ENCODE assay signal across 15 cellular contexts in genomic region chr2:241291977-241292376, GRCh38. TPM values are rescaled to one million over a fixed set of nuclear protein-coding genes. Genes with fewer than 3 reads are reported as not detected.
DNase-seq lines count a peak whose midpoint lies in the region; ATAC-seq and TF ChIP-seq lines count a peak whose summit lies in the region.
"Had no signal": no experiment of that assay in that cellular context is flagged by ENCODE, and none has a peak within 500 bp of the region (broad histone marks: within the 10 kb centered on the region; RNA-seq: fewer than 3 reads in every experiment).

No MANE protein-coding gene starts in this region.

- DNase-seq in SK-N-SH, result peak; percentile 55
- no peak for DNase-seq in CD4-positive, alpha-beta T cell
- no peak for DNase-seq in neural progenitor cell (ENCODE audit: low spot score)
- no peak for DNase-seq in activated CD4-positive, CD25-positive, alpha-beta regulatory T cell treated with anti-CD3 and anti-CD28 coated beads, Interleukin-2, amount 50 U/mL, for 72 hours
- DNase-seq: 8988T; AML-193; CD4-positive, CD25-positive, alpha-beta regulatory T cell; DMS79; HCEC 1CT had no signal

- peaks cover 15% of the 10 kb centered on the region for H3K36me3 Mint-ChIP-seq in CD4-positive, alpha-beta T cell (ENCODE audit: low read depth)
- peaks cover 18% of the 10 kb centered on the region for H3K36me3 Mint-ChIP-seq in neural progenitor cell

- H3K27ac Mint-ChIP-seq in CD4-positive, alpha-beta T cell, result peak overlapping the region; percentile 53
- peak overlapping the region; percentile 30 for H3K27ac Mint-ChIP-seq in neural progenitor cell

- H3K4me3 ChIP-seq in SK-N-SH (ENCODE audit: low read depth in 2 of 2, low read length in 1 of 2), result no peak overlapping the region
- H3K4me3 ChIP-seq in Loucy (ENCODE audit: low read length, poor library complexity, severe bottlenecking), result no peak overlapping the region
- no peak overlapping the region for H3K4me3 ChIP-seq in neural progenitor cell
- H3K4me3 ChIP-seq: BLaER1 treated with 17β-estradiol and CSF1 and Interleukin-3, amounts not matched to agents 10 nM and 100 nM; GM12878 had no signal

- H3K9me3 Mint-ChIP-seq in CD4-positive, alpha-beta T cell, result no peaks in the 10 kb centered on the region
- H3K9me3 Mint-ChIP-seq in neural progenitor cell, result no peaks in the 10 kb centered on the region

- no peaks in the 10 kb centered on the region for H3K9me2 ChIP-seq in SK-N-SH
- H3K9me2 ChIP-seq in Loucy (replicated peaks; ENCODE audit: low read depth, low read length), result no peaks in the 10 kb centered on the region

- POLR2A ChIA-PET in SK-N-SH (lab: Yijun Ruan, JAX), result interaction anchor here (1.2 to 1.6 kb wide), 2 partner anchors 15 to 23 kb away, joined by 3 to 5 read pairs; partner anchors contain the start of gene HDLBP
- POLR2A ChIA-PET in CD4-positive, alpha-beta T cell (lab: Charles Lee), result interaction anchor here (0.9 to 1.9 kb wide), 2 partner anchors 23 to 196 kb away, joined by 3 to 7 read pairs; no protein-coding TSS in a partner anchor

- intact Hi-C loops in CD4-positive, alpha-beta T cell (cut with DNase I, micrococcal nuclease), result no loop called here

- 52% methylated on average over 6 of the region's 6 CpGs for WGBS in SK-N-SH (ENCODE audit: low lambda C conversion rate)

- H3K79me2 ChIP-seq in SK-N-SH (ENCODE audit: insufficient read depth), result peaks cover 100% of the 10 kb centered on the region
- H3K79me2 ChIP-seq in Loucy (ENCODE audit: insufficient read depth, low read length), result peaks cover 94% of the 10 kb centered on the region
- H3K79me2 ChIP-seq in neural progenitor cell (ENCODE audit: low read depth), result peaks cover 100% of the 10 kb centered on the region

- peaks cover 73% of the 10 kb centered on the region for H3K4me1 Mint-ChIP-seq in CD4-positive, alpha-beta T cell (ENCODE audit: low read depth)
- H3K4me1 Mint-ChIP-seq in neural progenitor cell, result no peaks in the 10 kb centered on the region

- H3K27me3 ChIP-seq in SK-N-SH (ENCODE audit: insufficient read depth) (no peaks in the 10 kb centered on the region), Loucy (ENCODE audit: insufficient read depth, low read length, poor library complexity, severe bottlenecking) (no peaks in the 10 kb centered on the region), neural progenitor cell (no peaks in the 10 kb centered on the region)
- no peaks in the 10 kb centered on the region for H3K27me3 ChIP-seq in CD4-positive, alpha-beta T cell (ENCODE audit: control insufficient read depth, insufficient read depth, low read length)
- H3K27me3 ChIP-seq: BLaER1 treated with 17β-estradiol and CSF1 and Interleukin-3, amounts not matched to agents 10 nM and 100 nM had no signal

- TF ChIP-seq RAD21 in SK-N-SH (IDR thresholded peaks at IDR 0.05; ENCODE audit: low read length), result no peak

- no peak for TF ChIP-seq EP300 in SK-N-SH (IDR thresholded peaks at IDR 0.05; ENCODE audit: borderline replicate concordance in 1 of 2, low read depth in 1 of 2, low read length in 1 of 2)

- TF ChIP-seq CTCF in SK-N-SH (IDR thresholded peaks at IDR 0.05) (no peak), Loucy (conservative IDR thresholded peaks at IDR 0.05; ENCODE audit: low read length) (no peak), neural progenitor cell (IDR thresholded peaks at IDR 0.05) (no peak)
- no peak for TF ChIP-seq CTCF in CD4-positive, alpha-beta T cell (IDR thresholded peaks at IDR 0.05)

- no peak overlapping the region for H3K4me2 ChIP-seq in SK-N-SH
- peak overlapping the region; percentile 51 for H3K4me2 ChIP-seq in Loucy (ENCODE audit: low read depth, low read length, poor library complexity, severe bottlenecking)
- no peak overlapping the region for H3K4me2 ChIP-seq in neural progenitor cell

- no peaks in the 10 kb centered on the region for H3F3A ChIP-seq in SK-N-SH (replicated peaks; ENCODE audit: insufficient read depth)
- H3F3A ChIP-seq in Loucy (ENCODE audit: low read depth), result peaks cover 4% of the 10 kb centered on the region; the same call in 1 of the 2 replicates
- no peaks in the 10 kb centered on the region for H3F3A ChIP-seq in neural progenitor cell (ENCODE audit: low read depth)

- H2AFZ ChIP-seq in SK-N-SH (ENCODE audit: low read depth) (no peak overlapping the region), Loucy (ENCODE audit: low read length) (no peak overlapping the region), neural progenitor cell (replicated peaks) (no peak overlapping the region)

- ATAC-seq in SK-N-SH treated with all-trans-retinoic acid at 6 μM for 48 hours (no peak), GM18907 (IDR thresholded peaks at IDR 0.05; ENCODE audit: unreplicated experiment) (no peak)
- ATAC-seq in CD4-positive, alpha-beta T cell (ENCODE audit: poor library complexity), result no peak
- ATAC-seq: GM12878 had no signal

- CTCF ChIA-PET in SK-N-SH (lab: Yijun Ruan, JAX), result interaction anchor here (1.1 to 5.8 kb wide), 4 partner anchors 10 to 378 kb away, joined by 3 to 29 read pairs (median 6); partner anchors contain the start of genes HDLBP and SEPTIN2
- CTCF ChIA-PET in CD4-positive, alpha-beta T cell (lab: Charles Lee), result no interaction called here

- H3K9me3 ChIP-seq in SK-N-SH (no peaks in the 10 kb centered on the region), Loucy (ENCODE audit: insufficient read depth, low read depth, low read length) (no peaks in the 10 kb centered on the region), neural progenitor cell (ENCODE audit: low read depth) (no peaks in the 10 kb centered on the region)
- H3K9me3 ChIP-seq in CD4-positive, alpha-beta T cell (ENCODE audit: control insufficient read depth, low read length), result no peaks in the 10 kb centered on the region

- peaks cover 80% of the 10 kb centered on the region for H4K20me1 ChIP-seq in SK-N-SH (ENCODE audit: insufficient read depth)
- H4K20me1 ChIP-seq in Loucy (ENCODE audit: insufficient read depth, low read length, poor library complexity, severe bottlenecking), result peaks cover 13% of the 10 kb centered on the region
- peaks cover 50% of the 10 kb centered on the region for H4K20me1 ChIP-seq in neural progenitor cell (ENCODE audit: low read depth)

- H3K9ac ChIP-seq in SK-N-SH, result no peak overlapping the region
- H3K9ac ChIP-seq in Loucy (ENCODE audit: low read depth, low read length, poor library complexity, severe bottlenecking), result no peak overlapping the region
- no peak overlapping the region for H3K9ac ChIP-seq in neural progenitor cell
- H3K9ac ChIP-seq: BLaER1 treated with 17β-estradiol and CSF1 and Interleukin-3, amounts not matched to agents 10 nM and 100 nM had no signal

- no peak overlapping the region for H3K4me3 Mint-ChIP-seq in CD4-positive, alpha-beta T cell
- H3K4me3 Mint-ChIP-seq in neural progenitor cell, result no peak overlapping the region
- H3K4me3 Mint-ChIP-seq: CD4-positive, CD25-positive, alpha-beta regulatory T cell had no signal

- H3K36me3 ChIP-seq in SK-N-SH (replicated peaks in 1 of 2; ENCODE audit: control insufficient read depth in 1 of 2, insufficient read depth in 2 of 2, low read length in 1 of 2) (peaks cover 3 to 15% of the 10 kb centered on the region in 2 experiments), Loucy (ENCODE audit: insufficient read depth, low read length) (peaks cover 3% of the 10 kb centered on the region; the same call in 1 of the 2 replicates), neural progenitor cell (no peaks in the 10 kb centered on the region)

- H3K4me1 ChIP-seq in SK-N-SH (ENCODE audit: control insufficient read depth in 1 of 2, insufficient read depth in 2 of 2, low read depth in 1 of 2, low read length in 1 of 2), result peaks cover 5 to 10% of the 10 kb centered on the region in 2 experiments; a peak in 2 of 4 replicates
- peaks cover 34% of the 10 kb centered on the region for H3K4me1 ChIP-seq in Loucy (ENCODE audit: insufficient read depth, low read length, poor library complexity, severe bottlenecking)
- no peaks in the 10 kb centered on the region for H3K4me1 ChIP-seq in neural progenitor cell

- H3K27ac ChIP-seq in SK-N-SH (ENCODE audit: low read depth in 2 of 2, low read length in 1 of 2) (peak overlapping the region; percentile 6 to 80; a peak in 3 of 4 replicates), neural progenitor cell (no peak overlapping the region)
- H3K27ac ChIP-seq in CD4-positive, alpha-beta T cell (ENCODE audit: low read depth, low read length), result no peak overlapping the region
- H3K27ac ChIP-seq: BLaER1 treated with 17β-estradiol and CSF1 and Interleukin-3, amounts not matched to agents 10 nM and 100 nM; HL-60 had no signal

- H3K27me3 Mint-ChIP-seq in CD4-positive, alpha-beta T cell, result no peaks in the 10 kb centered on the region
- H3K27me3 Mint-ChIP-seq in neural progenitor cell (ENCODE audit: insufficient read depth, low read depth), result no peaks in the 10 kb centered on the region
- H3K27me3 Mint-ChIP-seq: CD4-positive, CD25-positive, alpha-beta regulatory T cell had no signal

TF ChIP-seq in SK-N-SH, 30 proteins besides CTCF, POLR2A, EP300 and RAD21 (continues in another document):
- no peak for TF ChIP-seq IRF3 (IDR thresholded peaks at IDR 0.05; ENCODE audit: low read depth, low read length)

RNA-seq across cellular contexts. Expression of gene HDLBP, which starts 23.5 kb away (rescaled TPM):
- polyA plus RNA-seq in SK-N-SH (2012; rRNA removed), result 211 and 263 TPM in 2 replicates
- 190 and 208 TPM in 2 replicates for polyA plus RNA-seq in SK-N-SH (2012; cell fraction: cytosol; rRNA removed)
- polyA plus RNA-seq in SK-N-SH (2012; cell fraction: nucleus; rRNA removed), result 430 and 440 TPM in 2 replicates
- total RNA-seq in CD4-positive, alpha-beta T cell, result 10 to 100 TPM; 82.0 to 97.9 TPM
- total RNA-seq in neural progenitor cell (ENCODE audit: low replicate concordance), result 251 and 269 TPM in 2 replicates

RNA-seq across cellular contexts. Expression of gene SEPTIN2, which starts 23.7 kb away (rescaled TPM):
- polyA plus RNA-seq in SK-N-SH (2012; rRNA removed), result 226 and 330 TPM in 2 replicates
- 307 and 361 TPM in 2 replicates for polyA plus RNA-seq in SK-N-SH (2012; cell fraction: cytosol; rRNA removed)
- 212 and 449 TPM in 2 replicates for polyA plus RNA-seq in SK-N-SH (2012; cell fraction: nucleus; rRNA removed)
- 100 to 1,000 TPM; 189 to 196 TPM for total RNA-seq in CD4-positive, alpha-beta T cell
- 452 and 632 TPM in 2 replicates for total RNA-seq in neural progenitor cell (ENCODE audit: low replicate concordance)

Comparison
In these comparisons a context has a peak if more than half of its experiments do, and no peak if none do; other contexts are left out.
1. H3K27ac ChIP-seq: peak in SK-N-SH (2 of 2); none in CD4-positive, alpha-beta T cell (single experiment) and neural progenitor cell (single experiment).